In genomic region chr3:188331166-188331565, GRCh38 we compare ENCODE assay signal across 19 cellular contexts.
DNase-seq lines count a peak whose midpoint lies in the region; ATAC-seq and TF ChIP-seq lines count a peak whose summit lies in the region.
"Had no signal": no experiment of that assay in that cellular context is flagged by ENCODE, and none has a peak within 500 bp of the region (broad histone marks: within the 10 kb centered on the region; RNA-seq: fewer than 3 reads in every experiment).

No MANE protein-coding gene starts in this region.

- DNase-seq in left ventricle myocardium inferior: no peak
- DNase-seq in right atrium auricular region (ENCODE audit: low spot score): no peak
- DNase-seq in cerebellum (ENCODE audit: low spot score): peak; percentile 21
- DNase-seq in left kidney (ENCODE audit: low read depth, low spot score): peak; percentile 57
- DNase-seq in mesenteric fat pad (ENCODE audit: low spot score): no peak
- no peak for DNase-seq in aorta
- DNase-seq: CD8-positive, alpha-beta memory T cell; GF-D8; NCI-H1417 treated with DMSO at 0.1 percent for 48 hours; NCI-H1930; NCI-H2171; NCI-H446 treated with DMSO at 0.1 percent for 48 hours; NCI-H774 had no signal

- ATAC-seq in GM18520 (IDR thresholded peaks at IDR 0.05; ENCODE audit: unreplicated experiment) (no peak), aorta (ENCODE audit: low FRiP score) (no peak)
- ATAC-seq: A549, GM23338, K562 had no signal

- peaks cover 13% of the 10 kb centered on the region for H3K9me3 ChIP-seq in left ventricle myocardium inferior (replicated peaks)
- H3K9me3 ChIP-seq in right atrium auricular region: no peaks in the 10 kb centered on the region
- no peaks in the 10 kb centered on the region for H3K9me3 ChIP-seq in aorta (ENCODE audit: control insufficient read depth, low read length)
- H3K9me3 ChIP-seq: A549 had no signal

- WGBS in aorta, 2 donors: 92 to 98% methylated on average over 1 of the region's 1 CpG

- no peak for TF ChIP-seq CTCF in left ventricle myocardium inferior (IDR thresholded peaks at IDR 0.05; ENCODE audit: borderline replicate concordance)
- TF ChIP-seq CTCF in right atrium auricular region (IDR thresholded peaks at IDR 0.05): no peak

- H3K4me3 ChIP-seq in left ventricle myocardium inferior (no peak overlapping the region), right atrium auricular region (no peak overlapping the region), aorta (ENCODE audit: low read length in 2 of 2) (no peak overlapping the region)
- H3K4me3 ChIP-seq: A549; BLaER1 treated with 17β-estradiol and CSF1 and Interleukin-3, amounts not matched to agents 10 nM and 100 nM; GM23338; K562 had no signal

- intact Hi-C loops in left ventricle myocardium inferior (cut with micrococcal nuclease): no loop called here
- intact Hi-C loops in aorta (cut with DNase I): no loop called here

- no peaks in the 10 kb centered on the region for H3K36me3 ChIP-seq in left ventricle myocardium inferior
- no peaks in the 10 kb centered on the region for H3K36me3 ChIP-seq in right atrium auricular region
- peaks cover 1 to 2% of the 10 kb centered on the region in 2 donors for H3K36me3 ChIP-seq in aorta (ENCODE audit: control insufficient read depth in 1 of 2, insufficient read depth in 2 of 2, low read length in 1 of 2)

- no peaks in the 10 kb centered on the region for H3K27me3 ChIP-seq in left ventricle myocardium inferior (ENCODE audit: low read depth)
- H3K27me3 ChIP-seq in right atrium auricular region: no peaks in the 10 kb centered on the region
- no peaks in the 10 kb centered on the region for H3K27me3 ChIP-seq in aorta (ENCODE audit: control insufficient read depth in 1 of 2, insufficient read depth in 2 of 2, low read length in 1 of 2)
- H3K27me3 ChIP-seq: BLaER1 treated with 17β-estradiol and CSF1 and Interleukin-3, amounts not matched to agents 10 nM and 100 nM had no signal

- peaks cover 50% of the 10 kb centered on the region for H3K4me1 ChIP-seq in left ventricle myocardium inferior
- peaks cover 0 to 26% of the 10 kb centered on the region in 2 donors for H3K4me1 ChIP-seq in right atrium auricular region
- peaks cover 2 to 6% of the 10 kb centered on the region in 2 donors for H3K4me1 ChIP-seq in aorta (ENCODE audit: control insufficient read depth in 1 of 2, insufficient read depth in 2 of 2, low read length in 2 of 2)
- H3K4me1 ChIP-seq: A549 had no signal

- H3K27ac ChIP-seq in left ventricle myocardium inferior (replicated peaks): peak overlapping the region; percentile 10
- H3K27ac ChIP-seq in right atrium auricular region: no peak overlapping the region
- peak overlapping the region in 1 of 2 donors; percentile 44 for H3K27ac ChIP-seq in aorta (ENCODE audit: low read depth in 1 of 2, low read length in 2 of 2)
- H3K27ac ChIP-seq: A549; BLaER1 treated with 17β-estradiol and CSF1 and Interleukin-3, amounts not matched to agents 10 nM and 100 nM; RWPE1 had no signal

Comparison
In these comparisons a context has a peak if more than half of its experiments do, and no peak if none do; other contexts are left out.
1. DNase-seq: peak in cerebellum (single experiment) and left kidney (single experiment); none in left ventricle myocardium inferior (single experiment), right atrium auricular region (single experiment), mesenteric fat pad (single experiment) and aorta (0 of 2).